In the genomic region with DNA sequence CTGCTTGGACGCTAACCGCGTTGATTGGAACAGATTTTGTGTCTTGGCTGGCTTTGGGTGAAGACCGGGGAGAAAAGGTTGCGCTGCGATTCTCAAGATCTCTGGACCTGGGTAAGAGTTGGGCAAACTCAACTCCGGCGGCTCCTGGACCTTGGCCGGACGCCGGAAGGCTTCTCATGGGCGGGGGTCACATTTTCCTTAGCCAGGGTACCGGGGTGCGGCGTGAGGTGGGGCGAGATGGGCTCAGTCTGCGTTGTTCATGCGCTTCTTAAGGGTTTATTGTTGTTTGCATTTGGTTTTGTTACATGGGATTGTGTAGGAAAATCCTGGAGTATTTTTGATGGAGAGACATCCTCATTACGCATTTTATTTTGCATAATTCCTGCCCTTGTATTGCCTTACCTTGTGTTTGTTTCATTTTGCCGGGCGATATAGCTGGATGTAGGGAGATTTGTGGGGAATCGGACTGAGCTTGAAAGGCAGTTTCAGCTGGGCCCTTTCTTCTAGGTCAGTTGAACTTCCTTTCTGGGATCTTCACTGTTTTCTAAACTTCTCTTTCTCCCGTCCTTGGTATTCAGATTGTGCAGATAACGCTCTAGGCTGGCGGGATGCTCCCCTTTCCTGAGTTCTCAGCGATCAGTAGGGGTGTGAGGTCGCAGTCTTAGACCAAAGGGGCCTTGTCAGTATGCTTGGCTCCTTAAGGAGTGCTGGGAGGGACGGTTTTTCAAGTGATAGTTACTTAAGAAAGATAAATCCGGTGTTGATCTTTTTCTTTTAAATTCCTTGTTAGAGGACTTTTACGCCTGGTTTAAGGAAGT, we compare ENCODE assay signal across 1 cellular context.
TF ChIP-seq lines count a peak whose summit lies in the region.

No MANE protein-coding gene starts in this region.

TF ChIP-seq in IMR-90, 13 proteins besides CTCF, POLR2A, EP300 and RAD21:
- TF ChIP-seq, protein P1, sequence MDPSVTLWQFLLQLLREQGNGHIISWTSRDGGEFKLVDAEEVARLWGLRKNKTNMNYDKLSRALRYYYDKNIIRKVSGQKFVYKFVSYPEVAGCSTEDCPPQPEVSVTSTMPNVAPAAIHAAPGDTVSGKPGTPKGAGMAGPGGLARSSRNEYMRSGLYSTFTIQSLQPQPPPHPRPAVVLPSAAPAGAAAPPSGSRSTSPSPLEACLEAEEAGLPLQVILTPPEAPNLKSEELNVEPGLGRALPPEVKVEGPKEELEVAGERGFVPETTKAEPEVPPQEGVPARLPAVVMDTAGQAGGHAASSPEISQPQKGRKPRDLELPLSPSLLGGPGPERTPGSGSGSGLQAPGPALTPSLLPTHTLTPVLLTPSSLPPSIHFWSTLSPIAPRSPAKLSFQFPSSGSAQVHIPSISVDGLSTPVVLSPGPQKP (IDR thresholded peaks at IDR 0.05; ENCODE audit: borderline replicate concordance, low read depth, low read length) = no peak
- TF ChIP-seq MAFK (IDR thresholded peaks at IDR 0.05; ENCODE audit: low read depth, low read length) = no peak
- TF ChIP-seq FOS (IDR thresholded peaks at IDR 0.05; ENCODE audit: low read depth, low read length) = no peak
- no peak for TF ChIP-seq RCOR1 (IDR thresholded peaks at IDR 0.05; ENCODE audit: insufficient replicate concordance, low read length)
- no peak for TF ChIP-seq RFX5 (IDR thresholded peaks at IDR 0.05; ENCODE audit: low read depth, low read length)
- no peak for TF ChIP-seq MXI1 (IDR thresholded peaks at IDR 0.05; ENCODE audit: borderline replicate concordance, low read depth, low read length)
- TF ChIP-seq, protein P2, sequence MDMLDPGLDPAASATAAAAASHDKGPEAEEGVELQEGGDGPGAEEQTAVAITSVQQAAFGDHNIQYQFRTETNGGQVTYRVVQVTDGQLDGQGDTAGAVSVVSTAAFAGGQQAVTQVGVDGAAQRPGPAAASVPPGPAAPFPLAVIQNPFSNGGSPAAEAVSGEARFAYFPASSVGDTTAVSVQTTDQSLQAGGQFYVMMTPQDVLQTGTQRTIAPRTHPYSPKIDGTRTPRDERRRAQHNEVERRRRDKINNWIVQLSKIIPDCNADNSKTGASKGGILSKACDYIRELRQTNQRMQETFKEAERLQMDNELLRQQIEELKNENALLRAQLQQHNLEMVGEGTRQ (IDR thresholded peaks at IDR 0.05; ENCODE audit: low read depth, low read length) = no peak
- no peak for TF ChIP-seq NFE2L2 (IDR thresholded peaks at IDR 0.05; ENCODE audit: low read depth, low read length)
